In genomic region chr9:137969008-137969407, GRCh38 we compare ENCODE assay signal across 1 cellular context.
TF ChIP-seq lines count a peak whose summit lies in the region.

No MANE protein-coding gene starts in this region.

TF ChIP-seq in SK-N-SH treated with all-trans-retinoic acid at 6 μM for 48 hours, 23 proteins besides CTCF, POLR2A, EP300 and RAD21 (continued from another document):
- no peak for TF ChIP-seq TCF4 (CRISPR knock-in tag; IDR thresholded peaks at IDR 0.05; ENCODE audit: borderline replicate concordance)
